ENCODE assay signal across 1 cellular context in the genomic region with DNA sequence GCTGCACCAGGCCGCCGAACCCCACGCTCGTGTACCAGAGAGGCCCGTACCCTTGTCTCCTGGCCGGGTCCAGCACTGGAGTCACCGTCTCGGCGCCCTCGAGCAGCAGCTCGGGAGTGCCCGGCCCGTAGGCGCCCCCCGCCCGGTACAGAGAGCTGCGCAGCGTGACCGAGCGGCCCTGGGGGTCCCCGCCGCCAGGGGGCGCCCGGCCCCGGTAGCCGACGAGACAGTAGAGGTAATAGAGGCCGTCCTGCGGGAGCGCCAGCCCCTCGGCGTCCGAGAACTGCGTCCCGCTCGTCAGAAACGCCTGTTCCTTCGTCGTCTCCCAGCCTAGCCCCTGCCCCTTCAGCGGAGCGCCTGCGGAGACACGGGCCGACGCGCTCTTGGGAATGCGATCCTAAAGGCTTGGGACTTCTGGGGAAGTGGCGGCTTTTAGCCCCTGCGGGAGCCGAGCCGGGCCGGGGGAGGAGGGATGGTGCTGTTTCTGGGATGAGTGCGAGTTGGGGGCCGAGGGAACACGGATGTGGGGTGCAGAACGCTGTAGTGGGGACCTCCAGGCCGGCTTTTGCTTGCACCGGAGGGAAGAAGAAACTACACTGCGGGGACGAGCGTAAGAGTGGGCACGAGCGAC.
TF ChIP-seq lines count a peak whose summit lies in the region.

No MANE protein-coding gene starts in this region.

TF ChIP-seq in H1, 55 proteins besides CTCF, POLR2A, EP300 and RAD21:
- TF ChIP-seq HDAC2 (IDR thresholded peaks at IDR 0.05; ENCODE audit: borderline replicate concordance in 1 of 2, low read depth in 2 of 2, low read length in 2 of 2): peak; percentile 85 to 89; a peak in 2 of 4 replicates
- no peak for TF ChIP-seq SP4 (IDR thresholded peaks at IDR 0.05; ENCODE audit: low read length)
- TF ChIP-seq ASH2L (IDR thresholded peaks at IDR 0.05; ENCODE audit: low read length): peak; percentile 96
- TF ChIP-seq SRF (IDR thresholded peaks at IDR 0.05; ENCODE audit: low read depth, low read length): no peak
- TF ChIP-seq EZH2 (IDR thresholded peaks at IDR 0.05; ENCODE audit: low read depth, low read length, severe bottlenecking): no peak
- TF ChIP-seq, protein P1, sequence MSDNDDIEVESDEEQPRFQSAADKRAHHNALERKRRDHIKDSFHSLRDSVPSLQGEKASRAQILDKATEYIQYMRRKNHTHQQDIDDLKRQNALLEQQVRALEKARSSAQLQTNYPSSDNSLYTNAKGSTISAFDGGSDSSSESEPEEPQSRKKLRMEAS (IDR thresholded peaks at IDR 0.05): peak; percentile 75
- TF ChIP-seq BRCA1 (IDR thresholded peaks at IDR 0.05; ENCODE audit: low read depth, low read length): no peak; the same call in 1 of the 2 replicates
- TF ChIP-seq CHD1 (IDR thresholded peaks at IDR 0.05; ENCODE audit: low read depth, low read length): no peak
- peak; percentile 51 for TF ChIP-seq TAF1 (IDR thresholded peaks at IDR 0.05; ENCODE audit: low read depth, low read length)
- peak; percentile 88 for TF ChIP-seq BACH1 (IDR thresholded peaks at IDR 0.05; ENCODE audit: low read length)
- TF ChIP-seq CREB1 (IDR thresholded peaks at IDR 0.05): peak; percentile 82
- TF ChIP-seq SP1 (IDR thresholded peaks at IDR 0.05; ENCODE audit: low read depth, low read length): no peak
- TF ChIP-seq KDM1A (IDR thresholded peaks at IDR 0.05; ENCODE audit: borderline replicate concordance, low read length): no peak
- no peak for TF ChIP-seq KDM5A (IDR thresholded peaks at IDR 0.05; ENCODE audit: low read length)
- TF ChIP-seq, protein P2, sequence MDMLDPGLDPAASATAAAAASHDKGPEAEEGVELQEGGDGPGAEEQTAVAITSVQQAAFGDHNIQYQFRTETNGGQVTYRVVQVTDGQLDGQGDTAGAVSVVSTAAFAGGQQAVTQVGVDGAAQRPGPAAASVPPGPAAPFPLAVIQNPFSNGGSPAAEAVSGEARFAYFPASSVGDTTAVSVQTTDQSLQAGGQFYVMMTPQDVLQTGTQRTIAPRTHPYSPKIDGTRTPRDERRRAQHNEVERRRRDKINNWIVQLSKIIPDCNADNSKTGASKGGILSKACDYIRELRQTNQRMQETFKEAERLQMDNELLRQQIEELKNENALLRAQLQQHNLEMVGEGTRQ (IDR thresholded peaks at IDR 0.05; ENCODE audit: low read length): no peak
- no peak for TF ChIP-seq SIRT6 (IDR thresholded peaks at IDR 0.05; ENCODE audit: low read length)
- TF ChIP-seq TAF7 (optimal IDR thresholded peaks at IDR 0.05; ENCODE audit: borderline replicate concordance, low read depth, low read length): peak; percentile 60
- no peak for TF ChIP-seq CTBP2 (IDR thresholded peaks at IDR 0.05; ENCODE audit: borderline replicate concordance, insufficient read depth, insufficient read length, low read length)
- TF ChIP-seq NANOG (IDR thresholded peaks at IDR 0.05; ENCODE audit: insufficient read depth, low read depth, low read length, poor library complexity, severe bottlenecking): no peak
- peak; percentile 98 for TF ChIP-seq KDM4A (IDR thresholded peaks at IDR 0.05; ENCODE audit: low read depth, low read length, severe bottlenecking)
- 0 out of 2 replicates have a peak, but pooled peaks have one; percentile 34 for TF ChIP-seq POLR2AphosphoS5 (IDR thresholded peaks at IDR 0.05; ENCODE audit: low read depth, low read length)
- TF ChIP-seq SIN3A (conservative IDR thresholded peaks at IDR 0.05 in 1 of 2, IDR thresholded peaks at IDR 0.05 in 1 of 2; ENCODE audit: low read depth in 1 of 2, low read length in 2 of 2): peak; percentile 66 to 70; a peak in 3 of 4 replicates
- TF ChIP-seq RFX5 (IDR thresholded peaks at IDR 0.05; ENCODE audit: borderline replicate concordance, low read depth, low read length): no peak
- no peak for TF ChIP-seq CEBPB (IDR thresholded peaks at IDR 0.05; ENCODE audit: low read depth, low read length)
- no peak for TF ChIP-seq GTF2F1 (IDR thresholded peaks at IDR 0.05; ENCODE audit: borderline replicate concordance, low read depth, low read length)
- TF ChIP-seq, protein P3, sequence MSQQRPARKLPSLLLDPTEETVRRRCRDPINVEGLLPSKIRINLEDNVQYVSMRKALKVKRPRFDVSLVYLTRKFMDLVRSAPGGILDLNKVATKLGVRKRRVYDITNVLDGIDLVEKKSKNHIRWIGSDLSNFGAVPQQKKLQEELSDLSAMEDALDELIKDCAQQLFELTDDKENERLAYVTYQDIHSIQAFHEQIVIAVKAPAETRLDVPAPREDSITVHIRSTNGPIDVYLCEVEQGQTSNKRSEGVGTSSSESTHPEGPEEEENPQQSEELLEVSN (IDR thresholded peaks at IDR 0.05): peak; percentile 70
- peak; percentile 61; the same call in 1 of the 2 replicates for TF ChIP-seq TBP (IDR thresholded peaks at IDR 0.05; ENCODE audit: low read depth, low read length)
- peak; percentile 37; the same call in 1 of the 2 replicates for TF ChIP-seq PHF8 (conservative IDR thresholded peaks at IDR 0.05; ENCODE audit: low read depth, low read length)
- TF ChIP-seq POU5F1 (IDR thresholded peaks at IDR 0.05; ENCODE audit: low read depth, low read length): no peak
- 0 out of 2 replicates have a peak, but pooled peaks have one; percentile 40 for TF ChIP-seq SUZ12 (IDR thresholded peaks at IDR 0.05; ENCODE audit: low read length)
- no peak for TF ChIP-seq BCL11A (IDR thresholded peaks at IDR 0.05; ENCODE audit: low read depth in 2 of 2, low read length in 2 of 2)
- peak; percentile 96 for TF ChIP-seq RBBP5 (IDR thresholded peaks at IDR 0.05; ENCODE audit: borderline replicate concordance, low read depth, low read length)
